Comparison of ENCODE assay signal across 8 cellular contexts in genomic region chr2:25951071-25951547, GRCh38. TPM values are rescaled to one million over a fixed set of nuclear protein-coding genes. Genes with fewer than 3 reads are reported as not detected.
A peak's percentile ranks its signal among the peaks of the same experiment; 100 is the strongest.
DNase-seq lines count a peak whose midpoint lies in the region; ATAC-seq lines count a peak whose summit lies in the region.

No MANE protein-coding gene starts in this region.

- DNase-seq in DMS53 (lab: John Stamatoyannopoulos, UW) (peak; percentile 93), NCI-H510A treated with DMSO at 0.1 percent for 48 hours (lab: John Stamatoyannopoulos, UW) (peak; percentile 67), cerebellum (ENCODE audit: low spot score) (peak; percentile 90), left colon (peak; percentile 78 to 85)
- DNase-seq in activated CD4-positive, alpha-beta T cell treated with anti-CD3 and anti-CD28 coated beads for 4 hours: peak; percentile 65 to 66
- DNase-seq in stimulated activated CD4-positive, alpha-beta T cell treated with anti-CD3 and anti-CD28 coated beads, Interleukin-2, amount 100 ng/mL, for 4 hours (ENCODE audit: low read depth): peak; percentile 53

- intact Hi-C loops in left colon (cut with DNase I, micrococcal nuclease): loop anchor here in 1 of 2 donors (2.0 kb wide), 1 partner anchor 194 kb away; no protein-coding TSS in a partner anchor

- ATAC-seq in HG03159 (IDR thresholded peaks at IDR 0.05; ENCODE audit: unreplicated experiment): peak; percentile 68
- peak; percentile 98 for ATAC-seq in left colon
- ATAC-seq in GM21528 (IDR thresholded peaks at IDR 0.05; ENCODE audit: low FRiP score, unreplicated experiment): no peak

RNA-seq across cellular contexts. Expression of gene KIF3C, which starts 31.2 kb away (rescaled TPM):
- 68.1 TPM for total RNA-seq in cerebellum
- 1 to 10 TPM; 2.0 to 2.3 TPM for total RNA-seq in left colon

Comparison
In these comparisons a context has a peak if more than half of its experiments do, and no peak if none do; other contexts are left out.
1. RNA of gene KIF3C, which starts 31.2 kb away (total RNA-seq): 68.1 TPM in cerebellum (single experiment); 2.0 to 2.3 TPM in left colon; every median in the first group is over 10 times any median in the second.
2. Peak in every context shown above with its lines, with median percentiles within 50 percentile points of each other: DNase-seq.